Comparison of ENCODE assay signal across 8 cellular contexts in genomic region chr1:154751690-154752089, GRCh38.
DNase-seq lines count a peak whose midpoint lies in the region; ATAC-seq and TF ChIP-seq lines count a peak whose summit lies in the region.

No MANE protein-coding gene starts in this region.

- H2AFZ ChIP-seq in neural cell (ENCODE audit: low read depth, low read length) = peak overlapping the region; percentile 37

- no peaks in the 10 kb centered on the region for H3F3A ChIP-seq in neural cell (ENCODE audit: insufficient read depth, low read length, poor library complexity, severe bottlenecking)

- H3K4me3 Mint-ChIP-seq in brain = peak overlapping the region in 3 of 5 experiments; percentile 6 to 57 (median 49)

- no peaks in the 10 kb centered on the region for H3K9me2 ChIP-seq in neural cell (ENCODE audit: insufficient read depth, low read length)

- peak; percentile 44 for TF ChIP-seq EP300 in neural cell (conservative IDR thresholded peaks at IDR 0.05; ENCODE audit: poor library complexity, severe bottlenecking)

- peaks cover 58% of the 10 kb centered on the region for H3K4me1 Mint-ChIP-seq in brain

- no peak for ATAC-seq in HG03342 (IDR thresholded peaks at IDR 0.05; ENCODE audit: unreplicated experiment)
- ATAC-seq in GM21423 (IDR thresholded peaks at IDR 0.05; ENCODE audit: unreplicated experiment) = no peak

- peak overlapping the region; percentile 56 for H3K27ac ChIP-seq in neural cell (ENCODE audit: low read length)

- no peak for TF ChIP-seq RAD21 in neural cell (conservative IDR thresholded peaks at IDR 0.05)

- H3K36me3 ChIP-seq in neural cell (ENCODE audit: insufficient read depth, low read length) = no peaks in the 10 kb centered on the region

- peak overlapping the region; percentile 70 to 95 (median 94) for H3K27ac Mint-ChIP-seq in brain

- peak; percentile 77 for DNase-seq in GM03348 (ENCODE audit: low spot score)
- DNase-seq in NCI-H2107 (lab: John Stamatoyannopoulos, UW) = peak; percentile 95
- no peak for DNase-seq in COLO829 (ENCODE audit: low spot score)
- DNase-seq in kidney tubule cell (ENCODE audit: low spot score) = no peak

- no peaks in the 10 kb centered on the region for H3K27me3 Mint-ChIP-seq in brain

- no peaks in the 10 kb centered on the region for H3K9me3 ChIP-seq in neural cell (ENCODE audit: low read length)

- peaks cover 0 to 3% (median 0%) of the 10 kb centered on the region in 5 experiments for H3K9me3 Mint-ChIP-seq in brain

- H3K27me3 ChIP-seq in neural cell (ENCODE audit: insufficient read depth, low read depth, low read length) = no peaks in the 10 kb centered on the region

- no peak overlapping the region for H3K4me3 ChIP-seq in neural cell (ENCODE audit: low read length)

- peaks cover 12% of the 10 kb centered on the region for H3K36me3 Mint-ChIP-seq in brain

- H4K20me1 ChIP-seq in neural cell (ENCODE audit: insufficient read depth) = no peaks in the 10 kb centered on the region

- no peaks in the 10 kb centered on the region for H3K79me2 ChIP-seq in neural cell (replicated peaks; ENCODE audit: insufficient read depth, low read length)

- no peak overlapping the region for H3K4me2 ChIP-seq in neural cell (ENCODE audit: low read length)

- TF ChIP-seq CTCF in brain (conservative IDR thresholded peaks at IDR 0.05) = no peak
- TF ChIP-seq CTCF in neural cell (IDR thresholded peaks at IDR 0.05; ENCODE audit: poor library complexity, severe bottlenecking) = no peak

- H3K9ac ChIP-seq in neural cell (ENCODE audit: low read length) = peak overlapping the region; percentile 27

TF ChIP-seq in neural cell, 6 proteins besides CTCF, POLR2A, EP300 and RAD21:
- peak; percentile 32 for TF ChIP-seq POLR2AphosphoS5 (IDR thresholded peaks at IDR 0.05)
- TF ChIP-seq TAF1 (IDR thresholded peaks at IDR 0.05; ENCODE audit: low read depth) = no peak

Comparison
In these comparisons a context has a peak if more than half of its experiments do, and no peak if none do; other contexts are left out.
1. DNase-seq: peak in GM03348 (single experiment) and NCI-H2107 (single experiment); none in COLO829 (single experiment) and kidney tubule cell (single experiment).